ENCODE assay signal across 8 cellular contexts in the genomic region with DNA sequence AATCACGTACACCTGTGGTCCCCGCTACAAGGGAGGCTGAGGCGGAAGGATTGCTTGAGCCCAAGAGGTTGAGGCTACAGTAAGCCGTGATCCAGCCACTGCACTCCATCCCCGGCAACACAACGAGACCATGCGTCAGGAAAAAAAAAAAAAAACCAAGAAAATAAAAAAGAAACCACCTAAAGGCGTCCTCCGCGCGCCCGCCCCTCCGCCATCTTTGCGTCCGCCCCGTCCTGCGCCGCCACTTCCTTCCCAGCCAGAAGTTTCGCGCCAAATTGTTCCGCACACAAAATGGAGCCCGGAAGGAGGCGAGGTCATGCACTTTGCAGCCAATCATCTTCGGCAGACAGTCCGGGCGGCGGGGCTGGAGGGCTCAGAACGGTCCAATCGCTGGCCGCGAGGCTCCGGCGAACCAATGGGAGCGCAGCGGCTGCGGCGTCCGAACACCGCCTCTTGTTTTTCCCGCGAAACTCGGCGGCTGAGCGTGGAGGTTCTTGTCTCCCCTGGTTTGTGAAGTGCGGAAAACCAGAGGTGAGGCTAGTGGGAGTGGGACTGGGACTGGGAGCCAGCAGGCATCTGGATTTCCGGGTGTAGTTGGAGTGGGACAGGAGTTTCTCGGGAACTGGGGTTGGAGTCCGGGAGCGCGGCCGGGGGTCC. TPM values are rescaled to one million over a fixed set of nuclear protein-coding genes. Genes with fewer than 3 reads are reported as not detected.
A peak's percentile ranks its signal among the peaks of the same experiment; 100 is the strongest.
DNase-seq lines count a peak whose midpoint lies in the region; ATAC-seq and TF ChIP-seq lines count a peak whose summit lies in the region.

A gene (plus strand): TSS at position 463 of the 657 bp plus-strand sequence. CDS start 299 bp downstream, outside the sequence.

- H3K27ac ChIP-seq in BLaER1 = peak within 1 kb of the TSS; percentile 96
- peak within 1 kb of the TSS; percentile 33 to 70 for H3K27ac ChIP-seq in left lung

- no peaks in the 10 kb centered on the region for H4K20me1 ChIP-seq in BLaER1

- intact Hi-C loops in left lung (cut with DNase I) = no loop called here

- H3K27me3 ChIP-seq in BLaER1 = no peaks in the 10 kb centered on the region
- no peaks in the 10 kb centered on the region for H3K27me3 ChIP-seq in left lung

- peak; percentile 97 for ATAC-seq in GM19328 (IDR thresholded peaks at IDR 0.05; ENCODE audit: unreplicated experiment)
- peak; percentile 84 for ATAC-seq in HG03520 (IDR thresholded peaks at IDR 0.05; ENCODE audit: unreplicated experiment)
- peak; percentile 99 for ATAC-seq in left lung

- H3K9me3 ChIP-seq in BLaER1 (no peaks in the 10 kb centered on the region), left lung (no peaks in the 10 kb centered on the region)

- H3K4me3 ChIP-seq in BLaER1 = peak within 1 kb of the TSS; percentile 95
- peak within 1 kb of the TSS; percentile 93 to 96 for H3K4me3 ChIP-seq in left lung

- H3K9ac ChIP-seq in BLaER1 = peak within 1 kb of the TSS; percentile 98

- H3K4me2 ChIP-seq in BLaER1 = peak within 1 kb of the TSS; percentile 89

- no peak for TF ChIP-seq CTCF in left lung (IDR thresholded peaks at IDR 0.05)

- H3K36me3 ChIP-seq in BLaER1 = peaks cover 36% of the 10 kb centered on the region
- peaks cover 0 to 22% of the 10 kb centered on the region in 2 donors for H3K36me3 ChIP-seq in left lung

- DNase-seq in NCI-H748 (lab: John Stamatoyannopoulos, UW; ENCODE audit: unreplicated experiment) (peak; percentile 96), dermis blood vessel endothelial cell (peak; percentile 98), left lung (peak; percentile 97 to 98)
- DNase-seq in activated CD4-positive, alpha-beta T cell treated with anti-CD3 and anti-CD28 coated beads, Interleukin-2, amount 50 U/mL, for 24 hours (ENCODE audit: low read depth in 1 of 2, low spot score in 1 of 2) = peak; percentile 90 to 98
- DNase-seq in stimulated activated CD4-positive, alpha-beta T cell treated with anti-CD3 and anti-CD28 coated beads, Interleukin-2, amount 100 ng/mL, for 48 hours = peak; percentile 94

- peaks cover 68% of the 10 kb centered on the region for H3K4me1 ChIP-seq in BLaER1
- peaks cover 7 to 42% of the 10 kb centered on the region in 2 donors for H3K4me1 ChIP-seq in left lung

RNA-seq across cellular contexts. Expression of the gene that starts here (rescaled TPM):
- total RNA-seq in dermis blood vessel endothelial cell (47.5 and 103 TPM in 2 replicates), left lung (10 to 100 TPM; 34.9 to 62.5 TPM)

Comparison
In these comparisons a context has a peak if more than half of its experiments do, and no peak if none do; other contexts are left out.
1. Peak in every context shown above with its lines: DNase-seq, ATAC-seq, H3K4me3 ChIP-seq and H3K27ac ChIP-seq.